ENCODE assay signal across 25 cellular contexts in genomic region chr4:72325215-72325614, GRCh38.
DNase-seq lines count a peak whose midpoint lies in the region; ATAC-seq and TF ChIP-seq lines count a peak whose summit lies in the region.
"Had no signal": no experiment of that assay in that cellular context is flagged by ENCODE, and none has a peak within 500 bp of the region (broad histone marks: within the 10 kb centered on the region; RNA-seq: fewer than 3 reads in every experiment).

No MANE protein-coding gene starts in this region.

- H3K27ac ChIP-seq in HEK293 (ENCODE audit: extremely low read depth, low read depth, low read length) = no peak overlapping the region
- H3K27ac ChIP-seq in SK-N-MC = peak overlapping the region; percentile 67
- no peak overlapping the region for H3K27ac ChIP-seq in hepatocyte
- no peak overlapping the region for H3K27ac ChIP-seq in Peyer's patch
- H3K27ac ChIP-seq: KMS-11 had no signal

- no peaks in the 10 kb centered on the region for H3K9me3 Mint-ChIP-seq in stimulated activated memory B cell treated with anti-CD40 and anti-IgM and Interleukin-4, amounts not matched to agents 10 μg/mL and 1 μg/mL and 100 μg/mL, for 72 hours
- H3K9me3 Mint-ChIP-seq: CD14-positive monocyte; CD8-positive, alpha-beta memory T cell; HFFc6; T-cell had no signal

- H3K4me1 ChIP-seq in HEK293 (ENCODE audit: control insufficient read depth, insufficient read depth, low read length) = peaks cover 10% of the 10 kb centered on the region; the same call in 1 of the 2 replicates
- H3K4me1 ChIP-seq in hepatocyte (ENCODE audit: insufficient read depth) = peaks cover 5% of the 10 kb centered on the region
- no peaks in the 10 kb centered on the region for H3K4me1 ChIP-seq in Peyer's patch

- no peak for TF ChIP-seq POLR2A in Peyer's patch (IDR thresholded peaks at IDR 0.05)

- no peaks in the 10 kb centered on the region for H3K79me2 ChIP-seq in hepatocyte

- ATAC-seq in activated CD4-positive, CD25-positive, alpha-beta regulatory T cell treated with anti-CD3 and anti-CD28 coated beads, Interleukin-2, amount 50 U/mL, for 24 hours = no peak
- no peak for ATAC-seq in stimulated activated memory B cell treated with anti-CD40 and anti-IgM and Interleukin-4, amounts not matched to agents 10 μg/mL and 1 μg/mL and 100 μg/mL, for 72 hours
- ATAC-seq: T-cell had no signal

- H3K4me1 Mint-ChIP-seq in stimulated activated memory B cell treated with anti-CD40 and anti-IgM and Interleukin-4, amounts not matched to agents 10 μg/mL and 1 μg/mL and 100 μg/mL, for 72 hours = no peaks in the 10 kb centered on the region
- H3K4me1 Mint-ChIP-seq: CD14-positive monocyte had no signal

- H3K36me3 Mint-ChIP-seq in stimulated activated memory B cell treated with anti-CD40 and anti-IgM and Interleukin-4, amounts not matched to agents 10 μg/mL and 1 μg/mL and 100 μg/mL, for 72 hours = no peaks in the 10 kb centered on the region
- H3K36me3 Mint-ChIP-seq: CD14-positive monocyte; CD8-positive, alpha-beta memory T cell; T-cell had no signal

- no peak overlapping the region for H3K4me2 ChIP-seq in hepatocyte
- H3K4me2 ChIP-seq: KMS-11 had no signal

- H3K4me3 ChIP-seq in HEK293 (ENCODE audit: low read depth, low read length) = no peak overlapping the region
- H3K4me3 ChIP-seq in SK-N-MC = peak overlapping the region; percentile 47
- no peak overlapping the region for H3K4me3 ChIP-seq in hepatocyte
- no peak overlapping the region for H3K4me3 ChIP-seq in Peyer's patch

- H3K27me3 ChIP-seq in hepatocyte = no peaks in the 10 kb centered on the region
- no peaks in the 10 kb centered on the region for H3K27me3 ChIP-seq in Peyer's patch
- H3K27me3 ChIP-seq: BE2C had no signal

- H2AFZ ChIP-seq in hepatocyte = no peak overlapping the region

- DNase-seq in SK-N-MC (ENCODE audit: low read depth, low spot score) = peak; percentile 52
- peak; percentile 9 for DNase-seq in hepatocyte (ENCODE audit: low spot score)
- DNase-seq in NCI-H1092 treated with DMSO at 0.1 percent for 48 hours (lab: John Stamatoyannopoulos, UW) = no peak
- DNase-seq in Peyer's patch = no peak
- DNase-seq: BE2C; CD8-positive, alpha-beta memory T cell; DMS 273 treated with DMSO at 0.1 percent for 48 hours; DMS79 treated with DMSO at 0.1 percent for 48 hours; H7; HFFc6; NCI-H1092; NCI-H1436; NCI-H187; NCI-H2081 treated with DMSO at 0.1 percent for 48 hours; NCI-H2171; NCI-H226; NCI-H510A; NCI-H69; SIG-M5; T-cell had no signal

- no peaks in the 10 kb centered on the region for H3K27me3 Mint-ChIP-seq in stimulated activated memory B cell treated with anti-CD40 and anti-IgM and Interleukin-4, amounts not matched to agents 10 μg/mL and 1 μg/mL and 100 μg/mL, for 72 hours

- no peaks in the 10 kb centered on the region for H4K20me1 ChIP-seq in hepatocyte (ENCODE audit: insufficient read depth, poor library complexity, severe bottlenecking)

- H3K9me3 ChIP-seq in HEK293 (ENCODE audit: control insufficient read depth, insufficient read depth, low read depth, low read length) (no peaks in the 10 kb centered on the region), SK-N-MC (ENCODE audit: low read depth, low read length) (0 out of 2 replicates have a peak, but pooled peaks cover 2% of the 10 kb centered on the region), hepatocyte (ENCODE audit: low read depth) (no peaks in the 10 kb centered on the region), Peyer's patch (no peaks in the 10 kb centered on the region)
- H3K9me3 ChIP-seq: BE2C had no signal

- H3K9me2 ChIP-seq in hepatocyte (replicated peaks; ENCODE audit: insufficient read depth) = no peaks in the 10 kb centered on the region

- no peak overlapping the region for H3K4me3 Mint-ChIP-seq in stimulated activated memory B cell treated with anti-CD40 and anti-IgM and Interleukin-4, amounts not matched to agents 10 μg/mL and 1 μg/mL and 100 μg/mL, for 72 hours
- H3K4me3 Mint-ChIP-seq: CD14-positive monocyte; CD8-positive, alpha-beta memory T cell; HFFc6; T-cell had no signal

- POLR2A ChIA-PET in HEK293 (lab: Yijun Ruan, JAX) = no interaction called here

- peak overlapping the region; percentile 6 for H3K9ac ChIP-seq in SK-N-MC (ENCODE audit: insufficient read length)
- H3K9ac ChIP-seq: KMS-11 had no signal

- CTCF ChIA-PET in HEK293 (lab: Yijun Ruan, JAX) = interaction anchor here (0.5 to 4.0 kb wide), 5 partner anchors 29 to 698 kb away, joined by 3 to 45 read pairs (median 3); no protein-coding TSS in a partner anchor

- H3K36me3 ChIP-seq in HEK293 (ENCODE audit: control insufficient read depth in 2 of 2, insufficient read depth in 1 of 2, low read length in 2 of 2) = no peaks in the 10 kb centered on the region
- H3K36me3 ChIP-seq in SK-N-MC (ENCODE audit: insufficient read depth, low read length) = no peaks in the 10 kb centered on the region
- H3K36me3 ChIP-seq in hepatocyte (replicated peaks; ENCODE audit: insufficient read depth, low read depth) = no peaks in the 10 kb centered on the region
- H3K36me3 ChIP-seq in Peyer's patch = no peaks in the 10 kb centered on the region
- H3K36me3 ChIP-seq: BE2C had no signal

- TF ChIP-seq CTCF in HEK293 (tag by site-specific recombination; IDR thresholded peaks at IDR 0.05) (no peak), hepatocyte (IDR thresholded peaks at IDR 0.05; ENCODE audit: poor library complexity) (no peak), Peyer's patch (IDR thresholded peaks at IDR 0.05) (no peak)

- no peak overlapping the region for H3K27ac Mint-ChIP-seq in stimulated activated memory B cell treated with anti-CD40 and anti-IgM and Interleukin-4, amounts not matched to agents 10 μg/mL and 1 μg/mL and 100 μg/mL, for 72 hours
- H3K27ac Mint-ChIP-seq: CD14-positive monocyte; CD8-positive, alpha-beta memory T cell; HFFc6; T-cell had no signal

TF ChIP-seq in HEK293, 187 proteins besides CTCF, POLR2A, EP300 and RAD21 (continues in another document):
- 0 out of 2 replicates have a peak, but pooled peaks have one; percentile 4 for TF ChIP-seq ZNF654 (tag by site-specific recombination; IDR thresholded peaks at IDR 0.05; ENCODE audit: low read depth)
- TF ChIP-seq ZNF175 (tag by site-specific recombination; IDR thresholded peaks at IDR 0.05) = no peak
- TF ChIP-seq FEZF1 (tag by site-specific recombination; IDR thresholded peaks at IDR 0.05) = peak; percentile 71
- TF ChIP-seq ZSCAN30 (tag by site-specific recombination; IDR thresholded peaks at IDR 0.05) = peak; percentile 50; the same call in 1 of the 2 replicates
- peak; percentile 78 for TF ChIP-seq PRDM4 (tag by site-specific recombination; IDR thresholded peaks at IDR 0.05)
- no peak for TF ChIP-seq ZNF133 (tag by site-specific recombination; IDR thresholded peaks at IDR 0.05)
- no peak for TF ChIP-seq KLF16 (tag by site-specific recombination; IDR thresholded peaks at IDR 0.05)
- peak; percentile 79; the same call in 1 of the 2 replicates for TF ChIP-seq ZBTB44 (tag by site-specific recombination; IDR thresholded peaks at IDR 0.05)
- TF ChIP-seq AEBP2 (tag by site-specific recombination; IDR thresholded peaks at IDR 0.05; ENCODE audit: borderline replicate concordance) = no peak
- no peak for TF ChIP-seq SP2 (tag by site-specific recombination; IDR thresholded peaks at IDR 0.05)
- TF ChIP-seq ZEB2 (tag by site-specific recombination; IDR thresholded peaks at IDR 0.05) = 0 out of 2 replicates have a peak, but pooled peaks have one; percentile 30
- TF ChIP-seq ZSCAN23 (tag by site-specific recombination; IDR thresholded peaks at IDR 0.05) = no peak
- TF ChIP-seq ZNF157 (tag by site-specific recombination; IDR thresholded peaks at IDR 0.05) = no peak
- TF ChIP-seq WT1 (tag by site-specific recombination; IDR thresholded peaks at IDR 0.05) = peak; percentile 15; the same call in 1 of the 2 replicates
- no peak for TF ChIP-seq ZNF184 (tag by site-specific recombination; IDR thresholded peaks at IDR 0.05)

Comparison
In these comparisons a context has a peak if more than half of its experiments do, and no peak if none do; other contexts are left out.
1. DNase-seq: peak in SK-N-MC (single experiment) and hepatocyte (single experiment); none in NCI-H1092 treated with DMSO at 0.1 percent for 48 hours (single experiment) and Peyer's patch (0 of 3).